19 cellular contexts compared by ENCODE assay signal in the genomic region with DNA sequence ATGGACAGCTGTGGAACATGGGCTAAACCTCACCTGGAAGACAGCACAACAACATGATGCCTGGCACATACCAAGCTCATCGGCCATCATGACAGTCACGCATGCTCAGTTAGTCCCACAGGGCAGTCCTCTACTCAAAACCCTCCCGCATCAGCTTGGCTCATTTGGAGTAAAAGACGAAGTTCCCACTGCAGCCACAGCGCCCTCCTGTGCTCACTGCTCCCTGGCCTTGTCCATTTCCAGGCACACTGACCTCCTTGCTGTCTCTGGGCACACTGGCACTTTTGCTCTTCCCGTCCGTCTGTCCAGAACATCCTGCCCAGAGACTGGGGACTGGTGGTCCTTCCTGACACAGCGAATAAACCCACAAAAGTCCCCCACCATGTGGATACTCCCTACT.
DNase-seq lines count a peak whose midpoint lies in the region; ATAC-seq and TF ChIP-seq lines count a peak whose summit lies in the region.
"Had no signal": no experiment of that assay in that cellular context is flagged by ENCODE, and none has a peak within 500 bp of the region (broad histone marks: within the 10 kb centered on the region; RNA-seq: fewer than 3 reads in every experiment).

No MANE protein-coding gene starts in this region.

- peaks cover 6% of the 10 kb centered on the region; the same call in 1 of the 2 replicates for H3K79me2 ChIP-seq in OCI-LY7 (ENCODE audit: insufficient read depth, low read depth, low read length)

- no peak for DNase-seq in left ventricle myocardium inferior
- DNase-seq in right cardiac atrium: no peak
- DNase-seq in OCI-LY7 (ENCODE audit: low spot score): no peak
- DNase-seq in glutamatergic neuron: no peak
- DNase-seq in NCI-H774 (lab: John Stamatoyannopoulos, UW): no peak
- DNase-seq in LoVo (ENCODE audit: low spot score): no peak
- no peak for DNase-seq in naive thymus-derived CD8-positive, alpha-beta T cell
- no peak for DNase-seq in hepatic stellate cell (ENCODE audit: low spot score)
- DNase-seq: activated T-cell treated with anti-CD3 and anti-CD28 coated beads, Interleukin-2, amount 50 U/mL, for 48 hours; islet precursor cell; midbrain; NCI-H1417 treated with DMSO at 0.1 percent for 48 hours; NCI-H2227 treated with DMSO at 0.1 percent for 48 hours; NK-92 treated with Interleukin-12 subunit alpha and Interleukin-12 subunit beta, amount 100 ng/mL, for 24 hours; nucleus accumbens; Right ventricle myocardium superior; stimulated activated naive CD4-positive, alpha-beta T cell had no signal

- no TSS peak for BruUV-seq in OCI-LY7 (replicated peaks; lab: Mats Ljungman, UMichigan)

- peaks cover 3% of the 10 kb centered on the region for H3K4me1 Mint-ChIP-seq in glutamatergic neuron (ENCODE audit: low read depth, unreplicated experiment)
- peaks cover 9 to 29% (median 23%) of the 10 kb centered on the region in 4 donors for H3K4me1 Mint-ChIP-seq in naive thymus-derived CD8-positive, alpha-beta T cell

- intact Hi-C loops in left ventricle myocardium inferior (cut with micrococcal nuclease) (no loop called here), right cardiac atrium (cut with DNase I) (no loop called here), OCI-LY7 (cut with micrococcal nuclease; ENCODE audit: unreplicated experiment) (no loop called here)

- H3K27me3 Mint-ChIP-seq in glutamatergic neuron (ENCODE audit: unreplicated experiment): peaks cover 5% of the 10 kb centered on the region
- H3K27me3 Mint-ChIP-seq in naive thymus-derived CD8-positive, alpha-beta T cell: no peaks in the 10 kb centered on the region

- H3K9me3 Mint-ChIP-seq in glutamatergic neuron (ENCODE audit: unreplicated experiment): no peaks in the 10 kb centered on the region
- H3K9me3 Mint-ChIP-seq in naive thymus-derived CD8-positive, alpha-beta T cell: no peaks in the 10 kb centered on the region

- ATAC-seq in right cardiac atrium: no peak
- no peak for ATAC-seq in naive thymus-derived CD8-positive, alpha-beta T cell

- H3K9me3 ChIP-seq in left ventricle myocardium inferior (replicated peaks) (no peaks in the 10 kb centered on the region), right cardiac atrium (ENCODE audit: control insufficient read depth, low read length) (no peaks in the 10 kb centered on the region), OCI-LY7 (ENCODE audit: low read length) (no peaks in the 10 kb centered on the region)

- POLR2A ChIA-PET in OCI-LY7 (lab: Charles Lee): no interaction called here
- POLR2A ChIA-PET in naive thymus-derived CD8-positive, alpha-beta T cell (lab: Charles Lee): no interaction called here

- H3K27me3 ChIP-seq in left ventricle myocardium inferior (ENCODE audit: low read depth): no peaks in the 10 kb centered on the region
- H3K27me3 ChIP-seq in right cardiac atrium (ENCODE audit: control insufficient read depth, insufficient read depth): no peaks in the 10 kb centered on the region

- H3K4me1 ChIP-seq in left ventricle myocardium inferior (peaks cover 58% of the 10 kb centered on the region), right cardiac atrium (ENCODE audit: control insufficient read depth, insufficient read depth, low read length) (peaks cover 2% of the 10 kb centered on the region), OCI-LY7 (ENCODE audit: insufficient read depth, low read length, poor library complexity, severe bottlenecking) (no peaks in the 10 kb centered on the region)

- TF ChIP-seq CTCF in left ventricle myocardium inferior (IDR thresholded peaks at IDR 0.05; ENCODE audit: borderline replicate concordance) (no peak), OCI-LY7 (conservative IDR thresholded peaks at IDR 0.05; ENCODE audit: low read length) (0 out of 2 replicates have a peak, but pooled peaks have one; percentile 26), glutamatergic neuron (IDR thresholded peaks at IDR 0.05; ENCODE audit: partially characterized antibody, unreplicated experiment) (no peak)

- no peaks in the 10 kb centered on the region for H3K9me2 ChIP-seq in OCI-LY7 (ENCODE audit: insufficient read depth, low read length)

- no peak overlapping the region for H2AFZ ChIP-seq in OCI-LY7 (ENCODE audit: low read length)

- H3K4me2 ChIP-seq in OCI-LY7 (ENCODE audit: low read length): no peak overlapping the region
- H3K4me2 ChIP-seq: smooth muscle cell had no signal

- H3K36me3 ChIP-seq in left ventricle myocardium inferior (peaks cover 41% of the 10 kb centered on the region), OCI-LY7 (ENCODE audit: insufficient read depth, low read length) (peaks cover 92% of the 10 kb centered on the region)

- WGBS in right cardiac atrium: 95% methylated on average over 8 of the region's 8 CpGs

- CTCF ChIA-PET in OCI-LY7 (lab: Charles Lee; ENCODE audit: unreplicated experiment): no interaction called here

- peak overlapping the region; percentile 36 for H3K27ac Mint-ChIP-seq in glutamatergic neuron (ENCODE audit: unreplicated experiment)
- H3K27ac Mint-ChIP-seq in naive thymus-derived CD8-positive, alpha-beta T cell: peak overlapping the region in 3 of 10 donors; percentile 0 to 85 (median 69)

- H4K20me1 ChIP-seq in OCI-LY7 (ENCODE audit: insufficient read depth, low read length): no peaks in the 10 kb centered on the region

- H3K36me3 Mint-ChIP-seq in glutamatergic neuron (ENCODE audit: unreplicated experiment): peaks cover 7% of the 10 kb centered on the region
- H3K36me3 Mint-ChIP-seq in naive thymus-derived CD8-positive, alpha-beta T cell: peaks cover 4 to 74% (median 37%) of the 10 kb centered on the region in 3 donors

- H3K4me3 Mint-ChIP-seq in glutamatergic neuron (ENCODE audit: unreplicated experiment): no peak overlapping the region
- no peak overlapping the region for H3K4me3 Mint-ChIP-seq in naive thymus-derived CD8-positive, alpha-beta T cell

- H3K4me3 ChIP-seq in left ventricle myocardium inferior (no peak overlapping the region), right cardiac atrium (ENCODE audit: low read length) (no peak overlapping the region), OCI-LY7 (ENCODE audit: low read depth, low read length, poor library complexity, severe bottlenecking) (no peak overlapping the region)
- H3K4me3 ChIP-seq: smooth muscle cell had no signal

- H3K27ac ChIP-seq in left ventricle myocardium inferior (replicated peaks): peak overlapping the region; percentile 78
- no peak overlapping the region for H3K27ac ChIP-seq in right cardiac atrium (ENCODE audit: low read length)
- no peak overlapping the region for H3K27ac ChIP-seq in OCI-LY7 (ENCODE audit: low read depth, low read length, poor library complexity, severe bottlenecking)
- H3K27ac ChIP-seq: HL-60 had no signal
